18 cellular contexts compared by ENCODE assay signal in genomic region chr2:74746480-74746879, GRCh38.
"Had no signal": no experiment of that assay in that cellular context is flagged by ENCODE, and none has a peak within 500 bp of the region (broad histone marks: within the 10 kb centered on the region; RNA-seq: fewer than 3 reads in every experiment).

No MANE protein-coding gene starts in this region.

- FAIRE-seq: endometrium had no signal

- H3K36me3 ChIP-seq: brain microvascular endothelial cell, esophagus squamous epithelium, lower lobe of right lung, prostate gland, right atrium auricular region, tibial nerve had no signal

- H3K4me3 ChIP-seq: coronary artery, esophagus squamous epithelium, lower lobe of right lung, prostate gland, right atrium auricular region, tibial nerve had no signal

- H3K4me1 ChIP-seq: prostate gland, tibial nerve had no signal

- H3K27ac ChIP-seq: brain microvascular endothelial cell, coronary artery, lower lobe of right lung, prostate gland, right atrium auricular region, tibial nerve had no signal

- DNase-seq: activated CD4-positive, alpha-beta memory T cell treated with anti-CD3 and anti-CD28 coated beads for 36 hours; activated CD4-positive, alpha-beta T cell treated with anti-CD3 and anti-CD28 coated beads for 4 hours; activated CD8-positive, alpha-beta memory T cell treated with anti-CD3 and anti-CD28 coated beads, Interleukin-2, amount 10 ng/mL, durations not matched to agents 7 days and 5 days; activated naive CD4-positive, alpha-beta T cell; activated naive CD8-positive, alpha-beta T cell treated with anti-CD3 and anti-CD28 coated beads, Interleukin-2, amount 50 U/mL, for 24 hours; anterior cingulate cortex; brain microvascular endothelial cell; esophagus squamous epithelium; left cardiac atrium; lower lobe of right lung; midbrain; nephron progenitor cell had no signal

- H3K9me3 ChIP-seq: esophagus squamous epithelium, lower lobe of right lung, prostate gland, right atrium auricular region, tibial nerve had no signal

- ATAC-seq: activated CD8-positive, alpha-beta memory T cell treated with anti-CD3 and anti-CD28 coated beads, Interleukin-2, amount 10 ng/mL, durations not matched to agents 7 days and 5 days; activated naive CD8-positive, alpha-beta T cell treated with anti-CD3 and anti-CD28 coated beads, Interleukin-2, amount 50 U/mL, for 24 hours; activated T-helper 17 cell treated with anti-CD3 and anti-CD28 coated beads, Interleukin-2, amount 50 U/mL, for 72 hours; lower lobe of right lung had no signal

- H3K27me3 ChIP-seq: brain microvascular endothelial cell, right atrium auricular region, tibial nerve had no signal
